9 cellular contexts compared by ENCODE assay signal in the genomic region with DNA sequence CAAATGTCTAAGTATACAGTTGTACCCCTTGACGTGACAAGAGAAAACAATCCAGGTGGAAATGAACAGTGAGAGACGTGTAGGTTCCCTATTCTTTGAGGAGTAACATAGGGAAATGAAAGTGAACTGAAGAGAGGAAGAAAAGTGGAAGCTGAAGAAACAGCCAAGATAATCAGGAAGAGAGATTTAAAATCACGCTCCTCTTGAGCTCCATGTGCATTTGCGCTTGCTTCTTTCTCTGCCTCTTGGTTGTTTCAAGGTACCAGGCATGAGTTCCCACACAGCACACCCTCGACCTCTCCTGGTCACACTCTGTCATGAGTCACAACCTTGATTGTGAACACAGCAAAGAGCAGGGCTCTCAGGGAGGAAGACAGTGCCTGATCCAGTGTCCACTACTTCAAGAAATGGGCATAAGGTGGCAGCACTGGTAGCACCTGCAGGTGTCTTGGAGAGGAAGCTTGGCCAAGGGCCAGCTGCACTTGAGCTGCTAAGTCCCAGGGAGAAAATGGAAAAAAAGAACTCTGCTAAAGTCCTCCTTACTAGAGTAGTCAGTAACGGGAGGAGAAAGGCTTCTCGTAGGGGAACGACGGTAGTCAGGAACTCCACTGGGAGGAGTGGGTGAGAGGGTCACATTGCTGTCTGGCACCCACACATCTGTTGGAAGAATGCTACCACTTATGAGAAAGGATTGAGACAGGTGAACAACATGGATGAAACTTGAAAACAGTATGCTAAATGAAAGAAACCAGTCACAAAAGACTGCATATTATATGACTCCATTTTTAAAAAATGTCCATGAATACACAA. TPM values are rescaled to one million over a fixed set of nuclear protein-coding genes. Genes with fewer than 3 reads are reported as not detected.
A peak's percentile ranks its signal among the peaks of the same experiment; 100 is the strongest.
DNase-seq lines count a peak whose midpoint lies in the region; ATAC-seq and TF ChIP-seq lines count a peak whose summit lies in the region.
"Had no signal": no experiment of that assay in that cellular context is flagged by ENCODE, and none has a peak within 500 bp of the region (broad histone marks: within the 10 kb centered on the region; RNA-seq: fewer than 3 reads in every experiment).

No MANE protein-coding gene starts in this region.

- TF ChIP-seq EP300 in neural cell (conservative IDR thresholded peaks at IDR 0.05; ENCODE audit: poor library complexity, severe bottlenecking): no peak

- no peaks in the 10 kb centered on the region for H3K9me3 Mint-ChIP-seq in CD4-positive, CD25-positive, alpha-beta regulatory T cell
- no peaks in the 10 kb centered on the region for H3K9me3 Mint-ChIP-seq in activated T-cell treated with anti-CD3 and anti-CD28 coated beads, Interleukin-2, amount 50 U/mL, for 72 hours

- H3K4me2 ChIP-seq in KMS-11 (peak overlapping the region; percentile 31), neural cell (ENCODE audit: low read length) (no peak overlapping the region)

- BruUV-seq in Panc1 (replicated peaks; lab: Mats Ljungman, UMichigan): no TSS peak

- peak; percentile 18 for TF ChIP-seq RAD21 in neural cell (conservative IDR thresholded peaks at IDR 0.05)

- intact Hi-C loops in Panc1 (cut with micrococcal nuclease; ENCODE audit: unreplicated experiment) (no loop called here), uterus (cut with DNase I; ENCODE audit: low total_unique reads) (loop anchor here (10.0 kb wide), 1 partner anchor 73 kb away; no protein-coding TSS in a partner anchor)

- no peaks in the 10 kb centered on the region for H3K27me3 ChIP-seq in CD4-positive, CD25-positive, alpha-beta regulatory T cell (ENCODE audit: control insufficient read depth, insufficient read depth, low read length)
- no peaks in the 10 kb centered on the region for H3K27me3 ChIP-seq in KMS-11 (ENCODE audit: insufficient read depth, low read depth)
- no peaks in the 10 kb centered on the region for H3K27me3 ChIP-seq in Panc1 (ENCODE audit: control insufficient read depth, insufficient read depth, low read length)
- no peaks in the 10 kb centered on the region for H3K27me3 ChIP-seq in neural cell (ENCODE audit: insufficient read depth, low read depth, low read length)
- no peaks in the 10 kb centered on the region for H3K27me3 ChIP-seq in uterus

- no peaks in the 10 kb centered on the region for H3K79me2 ChIP-seq in KMS-11 (ENCODE audit: insufficient read depth, low read depth)
- no peaks in the 10 kb centered on the region for H3K79me2 ChIP-seq in neural cell (replicated peaks; ENCODE audit: insufficient read depth, low read length)

- H3K9me2 ChIP-seq in neural cell (ENCODE audit: insufficient read depth, low read length): no peaks in the 10 kb centered on the region

- H3K36me3 ChIP-seq in CD4-positive, CD25-positive, alpha-beta regulatory T cell (ENCODE audit: control insufficient read depth, insufficient read depth, low read length): no peaks in the 10 kb centered on the region
- H3K36me3 ChIP-seq in KMS-11 (ENCODE audit: insufficient read depth) (no peaks in the 10 kb centered on the region), Panc1 (ENCODE audit: control insufficient read depth, insufficient read depth, low read length) (no peaks in the 10 kb centered on the region), neural cell (ENCODE audit: insufficient read depth, low read length) (no peaks in the 10 kb centered on the region), uterus (no peaks in the 10 kb centered on the region)

- peak; percentile 39 for TF ChIP-seq CTCF in GM20000 (IDR thresholded peaks at IDR 0.05; ENCODE audit: extremely low read depth, missing control alignments)
- peak; percentile 71 for TF ChIP-seq CTCF in KMS-11 (conservative IDR thresholded peaks at IDR 0.05; ENCODE audit: low read depth, low read length)
- TF ChIP-seq CTCF in Panc1 (IDR thresholded peaks at IDR 0.05): peak; percentile 92
- peak; percentile 38 for TF ChIP-seq CTCF in fibroblast of mammary gland (conservative IDR thresholded peaks at IDR 0.05; ENCODE audit: control insufficient read depth, insufficient read depth, low read depth, low read length)
- peak; percentile 41 for TF ChIP-seq CTCF in neural cell (IDR thresholded peaks at IDR 0.05; ENCODE audit: poor library complexity, severe bottlenecking)
- TF ChIP-seq CTCF in uterus (IDR thresholded peaks at IDR 0.05): peak; percentile 53 to 81 (median 74)

- peak; percentile 96 to 98 for ATAC-seq in CD4-positive, CD25-positive, alpha-beta regulatory T cell (ENCODE audit: low read depth in 2 of 2)
- peak; percentile 99 for ATAC-seq in Panc1
- ATAC-seq in activated T-cell treated with anti-CD3 and anti-CD28 coated beads, Interleukin-2, amount 50 U/mL, for 72 hours (replicated peaks in 1 of 2): peak; percentile 100

- H3K27ac ChIP-seq in CD4-positive, CD25-positive, alpha-beta regulatory T cell (ENCODE audit: insufficient read depth, low read length, poor library complexity, severe bottlenecking): no peak overlapping the region
- H3K27ac ChIP-seq in KMS-11: no peak overlapping the region; the same call in 1 of the 2 replicates
- H3K27ac ChIP-seq in Panc1 (ENCODE audit: low read length): peak overlapping the region; percentile 68
- H3K27ac ChIP-seq in neural cell (ENCODE audit: low read length): no peak overlapping the region
- peak overlapping the region; percentile 19 to 45 for H3K27ac ChIP-seq in uterus
- H3K27ac ChIP-seq: SK-N-MC had no signal

- H3F3A ChIP-seq in neural cell (ENCODE audit: insufficient read depth, low read length, poor library complexity, severe bottlenecking): no peaks in the 10 kb centered on the region

- H3K4me1 Mint-ChIP-seq in CD4-positive, CD25-positive, alpha-beta regulatory T cell: peaks cover 10 to 20% (median 12%) of the 10 kb centered on the region in 4 donors
- peaks cover 25% of the 10 kb centered on the region for H3K4me1 Mint-ChIP-seq in activated T-cell treated with anti-CD3 and anti-CD28 coated beads, Interleukin-2, amount 50 U/mL, for 72 hours (ENCODE audit: low read depth)

- in situ Hi-C loops in Panc1 (cut with HindIII; ENCODE audit: low pct_unique_long_range_greater_than_20kb, low sequenced_read_pairs): no loop called here

- H2AFZ ChIP-seq in KMS-11 (ENCODE audit: low read depth) (peak overlapping the region; percentile 42; the same call in 1 of the 2 replicates), neural cell (ENCODE audit: low read depth, low read length) (no peak overlapping the region)

- DNase-seq in CD4-positive, CD25-positive, alpha-beta regulatory T cell: peak; percentile 36 to 75 (median 51)
- DNase-seq in GM20000 (ENCODE audit: low spot score) (peak; percentile 63), Panc1 (ENCODE audit: low read depth, low spot score) (peak; percentile 95), fibroblast of mammary gland (ENCODE audit: low read depth) (peak; percentile 75), uterus (peak; percentile 69 to 84)
- DNase-seq in activated T-cell treated with anti-CD3 and anti-CD28 coated beads, Interleukin-2, amount 50 U/mL, for 72 hours: peak; percentile 62 to 66

- TF ChIP-seq POLR2A in uterus (IDR thresholded peaks at IDR 0.05): no peak

- H3K27me3 Mint-ChIP-seq in CD4-positive, CD25-positive, alpha-beta regulatory T cell: no peaks in the 10 kb centered on the region
- H3K27me3 Mint-ChIP-seq in activated T-cell treated with anti-CD3 and anti-CD28 coated beads, Interleukin-2, amount 50 U/mL, for 72 hours (ENCODE audit: low read depth): no peaks in the 10 kb centered on the region

- H3K27ac Mint-ChIP-seq in CD4-positive, CD25-positive, alpha-beta regulatory T cell: peak overlapping the region in 2 of 3 donors; percentile 43 to 72
- H3K27ac Mint-ChIP-seq in activated T-cell treated with anti-CD3 and anti-CD28 coated beads, Interleukin-2, amount 50 U/mL, for 72 hours: peak overlapping the region; percentile 3

- H3K9ac ChIP-seq in KMS-11 (no peak overlapping the region; the same call in 1 of the 2 replicates), neural cell (ENCODE audit: low read length) (no peak overlapping the region)

- H3K4me1 ChIP-seq in CD4-positive, CD25-positive, alpha-beta regulatory T cell (ENCODE audit: control insufficient read depth, insufficient read depth, low read length, poor library complexity, severe bottlenecking): peaks cover 6% of the 10 kb centered on the region
- peaks cover 25% of the 10 kb centered on the region for H3K4me1 ChIP-seq in KMS-11 (ENCODE audit: low read depth, poor library complexity, severe bottlenecking)
- peaks cover 12% of the 10 kb centered on the region for H3K4me1 ChIP-seq in Panc1 (ENCODE audit: control insufficient read depth, insufficient read depth, low read length)
- peaks cover 0 to 3% of the 10 kb centered on the region in 2 donors for H3K4me1 ChIP-seq in uterus

- CTCF ChIA-PET in Panc1 (lab: Charles Lee): interaction anchor here (0.5 to 1.8 kb wide), 14 partner anchors 11 to 127 kb away, joined by 3 to 12 read pairs (median 4); no protein-coding TSS in a partner anchor

- H4K20me1 ChIP-seq in KMS-11 (ENCODE audit: insufficient read depth) (no peaks in the 10 kb centered on the region), neural cell (ENCODE audit: insufficient read depth) (no peaks in the 10 kb centered on the region)

- H3K36me3 Mint-ChIP-seq in CD4-positive, CD25-positive, alpha-beta regulatory T cell: no peaks in the 10 kb centered on the region
- no peaks in the 10 kb centered on the region for H3K36me3 Mint-ChIP-seq in activated T-cell treated with anti-CD3 and anti-CD28 coated beads, Interleukin-2, amount 50 U/mL, for 72 hours (ENCODE audit: insufficient read depth in 2 of 2)

- POLR2A ChIA-PET in Panc1 (lab: Charles Lee): interaction anchor here (0.6 to 0.7 kb wide), 2 partner anchors 14 to 20 kb away, joined by 4 to 11 read pairs; no protein-coding TSS in a partner anchor

- peak overlapping the region in 2 of 4 donors; percentile 38 to 55 for H3K4me3 Mint-ChIP-seq in CD4-positive, CD25-positive, alpha-beta regulatory T cell
- peak overlapping the region; percentile 57 to 61 for H3K4me3 Mint-ChIP-seq in activated T-cell treated with anti-CD3 and anti-CD28 coated beads, Interleukin-2, amount 50 U/mL, for 72 hours

- H3K9me3 ChIP-seq in CD4-positive, CD25-positive, alpha-beta regulatory T cell (ENCODE audit: control insufficient read depth in 2 of 2, low read length in 2 of 2): no peaks in the 10 kb centered on the region
- H3K9me3 ChIP-seq in Panc1 (ENCODE audit: control insufficient read depth, insufficient read depth, low read depth, low read length) (no peaks in the 10 kb centered on the region), neural cell (ENCODE audit: low read length) (no peaks in the 10 kb centered on the region), uterus (no peaks in the 10 kb centered on the region)

- H3K4me3 ChIP-seq in CD4-positive, CD25-positive, alpha-beta regulatory T cell (ENCODE audit: low read depth, low read length): peak overlapping the region; percentile 37
- H3K4me3 ChIP-seq in KMS-11 (IDR thresholded peaks at IDR 0.05; ENCODE audit: insufficient read depth, low read depth, low read length) (peak overlapping the region; percentile 12), Panc1 (ENCODE audit: low read depth in 2 of 2, low read length in 2 of 2) (peak overlapping the region in 1 of 2 experiments; percentile 33; a peak in 2 of 4 replicates), fibroblast of mammary gland (ENCODE audit: control insufficient read depth, low read depth, low read length) (no peak overlapping the region), neural cell (ENCODE audit: low read length) (no peak overlapping the region), uterus (peak overlapping the region in 1 of 2 donors; percentile 14)
- H3K4me3 ChIP-seq: SK-N-MC had no signal

RNA-seq across cellular contexts. Expression of gene ARID1A, which starts 18.3 kb away (rescaled TPM):
- 139 TPM for total RNA-seq in CD4-positive, CD25-positive, alpha-beta regulatory T cell
- polyA plus RNA-seq in CD4-positive, CD25-positive, alpha-beta regulatory T cell: 10 to 100 TPM in 3 of 4 donors, 1 to 10 TPM in 1; 9.5 to 13.4 (median 13.0) TPM
- total RNA-seq in Panc1 (2021; ENCODE audit: unreplicated experiment) (110 TPM), uterus (100 to 1,000 TPM in 1 of 4 donors, 10 to 100 TPM in 3; 16.7 to 119 (median 41.2) TPM)
- polyA plus RNA-seq in Panc1 (2012; ENCODE audit: insufficient read length): 130 TPM
- 10 to 100 TPM; 95.1 to 97.3 TPM for total RNA-seq in activated T-cell treated with anti-CD3 and anti-CD28 coated beads, Interleukin-2, amount 50 U/mL, for 72 hours
- polyA plus RNA-seq in neural cell: 13.2 and 16.2 TPM in 2 replicates
- 51.1 and 74.6 TPM in 2 replicates for polyA minus RNA-seq in neural cell

Comparison
In these comparisons a context has a peak if more than half of its experiments do, and no peak if none do; other contexts are left out.
1. H3K27ac ChIP-seq: peak in Panc1 (single experiment) and uterus (2 of 2); none in CD4-positive, CD25-positive, alpha-beta regulatory T cell (single experiment), KMS-11 (single experiment) and neural cell (single experiment).
2. H3K4me3 ChIP-seq: peak in CD4-positive, CD25-positive, alpha-beta regulatory T cell (single experiment) and KMS-11 (single experiment); none in fibroblast of mammary gland (single experiment) and neural cell (single experiment).
3. CTCF ChIP-seq: peak in every context shown above with its lines; median percentile 92 in Panc1; 74 in uterus; 71 in KMS-11; 41 in neural cell; 39 in GM20000; 38 in fibroblast of mammary gland.
4. Peak in every context shown above with its lines, with median percentiles within 50 percentile points of each other: ATAC-seq and DNase-seq.